8 cellular contexts compared by ENCODE assay signal in genomic region chr10:114897593-114897992, GRCh38.
"Had no signal": no experiment of that assay in that cellular context is flagged by ENCODE, and none has a peak within 500 bp of the region (broad histone marks: within the 10 kb centered on the region; RNA-seq: fewer than 3 reads in every experiment).

No MANE protein-coding gene starts in this region.

- H3K4me3 ChIP-seq: GM12878 had no signal

- DNase-seq: GDM1, GF-D8 had no signal

- FAIRE-seq: G401.6, GM12878, GM12891, GM12892, GM18507, GM19239 had no signal

- ATAC-seq: GM12878 had no signal
